In genomic region chr5:71782771-71783770, GRCh38 we compare ENCODE assay signal across 8 cellular contexts.
DNase-seq lines count a peak whose midpoint lies in the region; ATAC-seq and TF ChIP-seq lines count a peak whose summit lies in the region.

No MANE protein-coding gene starts in this region.

- CTCF ChIA-PET in activated B cell treated with CpG ODN at 0.5 μM for 24 hours (lab: Charles Lee) = no interaction called here

- TF ChIP-seq CTCF in activated B cell treated with CpG ODN at 0.5 μM for 24 hours (IDR thresholded peaks at IDR 0.05) = no peak
- TF ChIP-seq CTCF in lower lobe of right lung (IDR thresholded peaks at IDR 0.05) = peak; percentile 67

- H3K27me3 ChIP-seq in duodenal mucosa (ENCODE audit: control insufficient read depth in 1 of 2, insufficient read depth in 2 of 2, low read length in 2 of 2) (no peaks in the 10 kb centered on the region), lower lobe of right lung (ENCODE audit: low read depth) (no peaks in the 10 kb centered on the region)

- POLR2A ChIA-PET in activated B cell treated with CpG ODN at 0.5 μM for 24 hours (lab: Charles Lee) = no interaction called here

- H3K9me3 ChIP-seq in duodenal mucosa (ENCODE audit: control insufficient read depth in 1 of 2, low read length in 2 of 2) (no peaks in the 10 kb centered on the region), lower lobe of right lung (no peaks in the 10 kb centered on the region)

- peaks cover 5 to 8% of the 10 kb centered on the region in 2 donors for H3K4me1 ChIP-seq in duodenal mucosa (ENCODE audit: control insufficient read depth in 1 of 2, insufficient read depth in 2 of 2, low read length in 2 of 2)
- no peaks in the 10 kb centered on the region for H3K4me1 ChIP-seq in lower lobe of right lung

- no peaks in the 10 kb centered on the region for H3K36me3 ChIP-seq in duodenal mucosa (ENCODE audit: control insufficient read depth in 1 of 2, insufficient read depth in 2 of 2, low read length in 2 of 2)
- no peaks in the 10 kb centered on the region for H3K36me3 ChIP-seq in lower lobe of right lung

- H3K27me3 Mint-ChIP-seq in activated B cell treated with CpG ODN at 0.5 μM for 24 hours = peaks cover 6% of the 10 kb centered on the region

- peak overlapping the region; percentile 61 for H3K4me3 Mint-ChIP-seq in activated B cell treated with CpG ODN at 0.5 μM for 24 hours

- peaks cover 23% of the 10 kb centered on the region for H3K4me1 Mint-ChIP-seq in activated B cell treated with CpG ODN at 0.5 μM for 24 hours

- peak overlapping the region; percentile 20 to 43 for H3K9ac ChIP-seq in duodenal mucosa (ENCODE audit: low read depth in 1 of 2, low read length in 2 of 2)

- H3K27ac ChIP-seq in duodenal mucosa (ENCODE audit: low read depth, low read length) (no peak overlapping the region), lower lobe of right lung (no peak overlapping the region)

- H3K36me3 Mint-ChIP-seq in activated B cell treated with CpG ODN at 0.5 μM for 24 hours (ENCODE audit: low read depth) = no peaks in the 10 kb centered on the region

- peak overlapping the region; percentile 5 for H3K27ac Mint-ChIP-seq in activated B cell treated with CpG ODN at 0.5 μM for 24 hours

- peak; percentile 99 for ATAC-seq in GM19025 (IDR thresholded peaks at IDR 0.05; ENCODE audit: low read depth, unreplicated experiment)
- peak; percentile 99 for ATAC-seq in HG03108 (IDR thresholded peaks at IDR 0.05; ENCODE audit: unreplicated experiment)
- ATAC-seq in activated B cell treated with CpG ODN at 0.5 μM for 24 hours (ENCODE audit: low read depth) = peak; percentile 95
- peak; percentile 67 to 75 for ATAC-seq in lower lobe of right lung

- H3K9me3 Mint-ChIP-seq in activated B cell treated with CpG ODN at 0.5 μM for 24 hours = no peaks in the 10 kb centered on the region

- H3K4me3 ChIP-seq in duodenal mucosa (ENCODE audit: low read depth in 1 of 2, low read length in 2 of 2) (peak overlapping the region; percentile 62 to 63), lower lobe of right lung (peak overlapping the region; percentile 12)

- intact Hi-C loops in activated B cell treated with CpG ODN at 0.5 μM for 24 hours (cut with micrococcal nuclease) = no loop called here
- intact Hi-C loops in lower lobe of right lung (cut with DNase I) = no loop called here

- DNase-seq in C1 segment of cervical spinal cord (lab: John Stamatoyannopoulos, UW) (peak in 13 of 14 donors; percentile 9 to 82 (median 62)), NCI-H2107 (lab: John Stamatoyannopoulos, UW) (peak; percentile 56), activated B cell treated with CpG ODN at 0.5 μM for 24 hours (peak; percentile 22), lower lobe of right lung (peak; percentile 70)
- DNase-seq in stimulated activated CD4-positive, alpha-beta T cell treated with anti-CD3 and anti-CD28 coated beads, TNF-alpha, amount 100 ng/mL, for 48 hours (ENCODE audit: low read depth in 3 of 3) = peak; percentile 43 to 59 (median 55)
